16 cellular contexts compared by ENCODE assay signal in the genomic region with DNA sequence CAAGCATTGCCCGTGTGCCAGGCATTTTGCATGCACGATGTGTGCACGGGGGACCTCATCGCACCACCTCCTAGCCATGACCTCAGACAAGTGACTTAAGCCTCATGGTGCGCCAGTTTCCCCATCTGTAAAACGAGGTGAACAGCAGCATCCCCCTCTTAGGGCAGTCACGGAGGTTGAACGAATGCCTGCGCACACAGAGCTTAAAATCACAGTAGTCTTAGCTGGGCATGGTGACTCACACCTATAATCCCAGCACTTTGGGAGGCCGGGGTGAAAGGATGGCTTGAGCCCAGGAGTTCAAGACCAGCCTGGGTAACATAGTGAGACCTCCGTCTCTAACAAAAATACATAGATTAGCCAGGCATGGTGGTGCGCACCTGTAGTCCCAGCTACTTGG. TPM values are rescaled to one million over a fixed set of nuclear protein-coding genes. Genes with fewer than 3 reads are reported as not detected.
A peak's percentile ranks its signal among the peaks of the same experiment; 100 is the strongest.
DNase-seq lines count a peak whose midpoint lies in the region; ATAC-seq, FAIRE-seq and TF ChIP-seq lines count a peak whose summit lies in the region.
"Had no signal": no experiment of that assay in that cellular context is flagged by ENCODE, and none has a peak within 500 bp of the region (broad histone marks: within the 10 kb centered on the region; RNA-seq: fewer than 3 reads in every experiment).

No MANE protein-coding gene starts in this region.

- H3K56ac ChIP-seq in H1 (replicated peaks; ENCODE audit: insufficient read length, low read depth, low read length) = no peak overlapping the region

- no peak overlapping the region for H3K4me3 ChIP-seq in Panc1 (ENCODE audit: low read depth in 2 of 2, low read length in 2 of 2)
- H3K4me3 ChIP-seq in H1 (ENCODE audit: extremely low read depth in 1 of 4, insufficient read depth in 2 of 4, low read depth in 3 of 4, low read length in 4 of 4) = no peak overlapping the region
- H3K4me3 ChIP-seq in osteoblast (ENCODE audit: insufficient read depth, low read length) = no peak overlapping the region
- no peak overlapping the region for H3K4me3 ChIP-seq in tibial artery
- H3K4me3 ChIP-seq: SK-N-MC had no signal

- peak overlapping the region; percentile 14 for H4K91ac ChIP-seq in H1 (replicated peaks; ENCODE audit: insufficient read length, low read length)

- H3K4me1 ChIP-seq in Panc1 (ENCODE audit: control insufficient read depth, insufficient read depth, low read length) (0 out of 2 replicates have a peak, but pooled peaks cover 3% of the 10 kb centered on the region), H1 (replicated peaks in 1 of 4; ENCODE audit: control insufficient read depth in 3 of 4, insufficient read depth in 4 of 4, low read length in 3 of 4) (peaks cover 0 to 8% (median 0%) of the 10 kb centered on the region in 4 experiments; a peak in 4 of 7 replicates), osteoblast (ENCODE audit: insufficient read depth, low read length) (no peaks in the 10 kb centered on the region), tibial artery (peaks cover 0 to 5% (median 2%) of the 10 kb centered on the region in 4 donors)

- no peak overlapping the region for H3K23ac ChIP-seq in H1 (ENCODE audit: insufficient read length)

- H2BK20ac ChIP-seq in H1 (ENCODE audit: low read length) = no peak overlapping the region

- H3K27ac ChIP-seq in Panc1 (ENCODE audit: low read length) (no peak overlapping the region), H1 (ENCODE audit: low read depth, low read length) (no peak overlapping the region), osteoblast (ENCODE audit: low read depth, low read length) (no peak overlapping the region), tibial artery (no peak overlapping the region)
- H3K27ac ChIP-seq: SK-N-MC had no signal

- H3K4me2 ChIP-seq in H1 (ENCODE audit: insufficient read depth in 1 of 2, low read depth in 2 of 2, low read length in 2 of 2) = peak overlapping the region in 1 of 2 experiments; percentile 12; a peak in 1 of 4 replicates
- no peak overlapping the region for H3K4me2 ChIP-seq in osteoblast (ENCODE audit: insufficient read depth, low read length)

- H2AFZ ChIP-seq in H1 (ENCODE audit: low read length) (no peak overlapping the region), osteoblast (ENCODE audit: low read length) (no peak overlapping the region)

- peaks cover 0 to 3% (median 0%) of the 10 kb centered on the region in 3 donors for H3K36me3 Mint-ChIP-seq in immature natural killer cell
- H3K36me3 Mint-ChIP-seq: CD4-positive, CD25-positive, alpha-beta regulatory T cell had no signal

- no peak overlapping the region for H3K18ac ChIP-seq in H1 (ENCODE audit: extremely low read depth, low read length)

- H3K27ac Mint-ChIP-seq in immature natural killer cell = no peak overlapping the region
- H3K27ac Mint-ChIP-seq: CD4-positive, CD25-positive, alpha-beta regulatory T cell had no signal

- peaks cover 0 to 2% (median 2%) of the 10 kb centered on the region in 3 donors for H3K27me3 Mint-ChIP-seq in immature natural killer cell (ENCODE audit: low read depth in 3 of 3)

- no peak overlapping the region for H2AK5ac ChIP-seq in H1 (ENCODE audit: low read depth, low read length)

- H4K5ac ChIP-seq in H1 (ENCODE audit: insufficient read length, low read depth, low read length) = peak overlapping the region; percentile 57

- no TSS peak for BruUV-seq in Panc1 (replicated peaks; lab: Mats Ljungman, UMichigan)

- H4K8ac ChIP-seq in H1 (ENCODE audit: extremely low read depth, insufficient read depth, low read length) = no peak overlapping the region

- no peak overlapping the region for H3K4me3 Mint-ChIP-seq in immature natural killer cell
- H3K4me3 Mint-ChIP-seq: CD4-positive, CD25-positive, alpha-beta regulatory T cell had no signal

- ATAC-seq in Panc1 (peak; percentile 68), HG02571 (IDR thresholded peaks at IDR 0.05; ENCODE audit: unreplicated experiment) (no peak)

- H3K36me3 ChIP-seq in Panc1 (ENCODE audit: control insufficient read depth, insufficient read depth, low read length) = no peaks in the 10 kb centered on the region
- H3K36me3 ChIP-seq in H1 (ENCODE audit: control insufficient read depth in 2 of 4, insufficient read depth in 4 of 4, low read length in 3 of 4) = no peaks in the 10 kb centered on the region
- no peaks in the 10 kb centered on the region for H3K36me3 ChIP-seq in osteoblast (ENCODE audit: insufficient read depth, low read length)
- no peaks in the 10 kb centered on the region for H3K36me3 ChIP-seq in tibial artery

- no peaks in the 10 kb centered on the region for H3K4me1 Mint-ChIP-seq in immature natural killer cell

- in situ Hi-C loops in Panc1 (cut with HindIII; ENCODE audit: low pct_unique_long_range_greater_than_20kb, low sequenced_read_pairs) = no loop called here

- TF ChIP-seq EP300 in H1 (IDR thresholded peaks at IDR 0.05; ENCODE audit: borderline replicate concordance in 1 of 2, low read depth in 2 of 2, low read length in 2 of 2) = no peak

- TF ChIP-seq POLR2A in H1 (IDR thresholded peaks at IDR 0.05; ENCODE audit: control extremely low read depth in 1 of 2, low read depth in 2 of 2, low read length in 2 of 2) = no peak

- H3K9me3 ChIP-seq in Panc1 (ENCODE audit: control insufficient read depth, insufficient read depth, low read depth, low read length) = no peaks in the 10 kb centered on the region
- H3K9me3 ChIP-seq in H1 (ENCODE audit: insufficient read depth in 2 of 2, low read depth in 1 of 2, low read length in 1 of 2) = no peaks in the 10 kb centered on the region
- no peaks in the 10 kb centered on the region for H3K9me3 ChIP-seq in osteoblast (ENCODE audit: low read depth, low read length)
- H3K9me3 ChIP-seq in tibial artery = no peaks in the 10 kb centered on the region

- H4K20me1 ChIP-seq in H1 (replicated peaks in 1 of 2; ENCODE audit: control insufficient read depth in 1 of 2, insufficient read depth in 2 of 2, low read length in 2 of 2) = peaks cover 3 to 10% of the 10 kb centered on the region in 2 experiments
- no peaks in the 10 kb centered on the region for H4K20me1 ChIP-seq in osteoblast (ENCODE audit: insufficient read depth, low read length)

- peak; percentile 77 for FAIRE-seq in HTR-8/SVneo (lab: Jason Lieb, UNC)
- FAIRE-seq in H1 (lab: Jason Lieb, UNC) = no peak
- FAIRE-seq: GM12892 had no signal

- H3K79me2 ChIP-seq in H1 (ENCODE audit: control insufficient read depth in 1 of 2, insufficient read depth in 2 of 2, low read length in 2 of 2) (no peaks in the 10 kb centered on the region; a peak in 1 of 4 replicates), osteoblast (ENCODE audit: insufficient read depth, low read length) (no peaks in the 10 kb centered on the region)

- CTCF ChIA-PET in Panc1 (lab: Charles Lee) (interaction anchor here (0.7 kb wide), 1 partner anchor 77 kb away, joined by 3 read pairs; no protein-coding TSS in a partner anchor), H1 (lab: Charles Lee; ENCODE audit: partially characterized antibody) (interaction anchor here (0.7 to 4.4 kb wide), 10 partner anchors 10 to 352 kb away, joined by 3 to 25 read pairs (median 4); no protein-coding TSS in a partner anchor)

- H2BK120ac ChIP-seq in H1 (replicated peaks; ENCODE audit: low read depth, low read length) = no peak overlapping the region

- H2BK15ac ChIP-seq in H1 (ENCODE audit: low read length) = no peak overlapping the region

- DNase-seq in HTR-8/SVneo (ENCODE audit: insufficient read length, low spot score) (no peak), Panc1 (ENCODE audit: low read depth, low spot score) (no peak), H1 (ENCODE audit: low read depth in 1 of 2, low spot score in 2 of 2) (no peak), osteoblast (ENCODE audit: insufficient read length, low spot score, missing footprints) (peak; percentile 68), NCI-H1105 (lab: John Stamatoyannopoulos, UW) (no peak), tibial artery (no peak), immature natural killer cell (no peak)
- DNase-seq: AML-193; Calu3; CD4-positive, CD25-positive, alpha-beta regulatory T cell; GDM1; KG1 had no signal

- H2BK12ac ChIP-seq in H1 (ENCODE audit: low read depth, low read length) = no peak overlapping the region

- TF ChIP-seq CTCF in Panc1 (IDR thresholded peaks at IDR 0.05) = no peak
- TF ChIP-seq CTCF in H1 (IDR thresholded peaks at IDR 0.05; ENCODE audit: control extremely low read depth in 1 of 3, insufficient read depth in 1 of 3, low read depth in 1 of 3, low read length in 3 of 3) = no peak
- TF ChIP-seq CTCF in osteoblast (IDR thresholded peaks at IDR 0.05; ENCODE audit: extremely low read depth, low read depth, low read length) = no peak
- TF ChIP-seq CTCF in tibial artery (IDR thresholded peaks at IDR 0.05) = no peak

- H2BK5ac ChIP-seq in H1 (ENCODE audit: low read depth, low read length) = no peak overlapping the region

- 89% methylated on average over 12 of the region's 12 CpGs; no CpG with 5 or more reads in 1 of the 2 experiments for WGBS in H1 (ENCODE audit: extremely low coverage in 1 of 2, insufficient coverage in 1 of 2, insufficient read length in 1 of 2, insufficient replicate concordance in 2 of 2, low coverage in 1 of 2, low lambda C conversion rate in 2 of 2, missing lambda C conversion rate in 1 of 2), 2 experiments

- peak overlapping the region in 2 of 4 experiments; percentile 11 to 44; a peak in 2 of 7 replicates for H3K9ac ChIP-seq in H1 (replicated peaks in 1 of 4; ENCODE audit: extremely low read depth in 1 of 4, low read depth in 3 of 4, low read length in 3 of 4)

- no peaks in the 10 kb centered on the region for H3K23me2 ChIP-seq in H1 (ENCODE audit: low read depth, low read length)

- POLR2A ChIA-PET in Panc1 (lab: Charles Lee) = no interaction called here
- POLR2A ChIA-PET in H1 (lab: Charles Lee; ENCODE audit: partially characterized antibody) = interaction anchor here (0.6 to 2.2 kb wide), 6 partner anchors 9 to 26 kb away, joined by 3 to 12 read pairs (median 6); no protein-coding TSS in a partner anchor

- H3K14ac ChIP-seq in H1 (ENCODE audit: insufficient read length) = no peak overlapping the region

- H3K9me3 Mint-ChIP-seq in immature natural killer cell = peaks cover 0 to 1% (median 0%) of the 10 kb centered on the region in 6 donors

- no peak for TF ChIP-seq RAD21 in H1 (IDR thresholded peaks at IDR 0.05 in 1 of 2, conservative IDR thresholded peaks at IDR 0.05 in 1 of 2; ENCODE audit: low read depth in 2 of 2, low read length in 2 of 2)

- H3K4ac ChIP-seq in H1 (replicated peaks; ENCODE audit: insufficient read length, low read depth, low read length) = no peak overlapping the region

- intact Hi-C loops in Panc1 (cut with micrococcal nuclease; ENCODE audit: unreplicated experiment) = no loop called here
- intact Hi-C loops in tibial artery (cut with DNase I; ENCODE audit: low total_unique reads) = no loop called here

- H3K79me1 ChIP-seq in H1 (ENCODE audit: low read depth, low read length) = peaks cover 4% of the 10 kb centered on the region

- H3K27me3 ChIP-seq in Panc1 (ENCODE audit: control insufficient read depth, insufficient read depth, low read length) (no peaks in the 10 kb centered on the region), H1 (replicated peaks in 1 of 4; ENCODE audit: control insufficient read depth in 3 of 4, extremely low read depth in 1 of 4, insufficient read depth in 3 of 4, low read length in 3 of 4) (no peaks in the 10 kb centered on the region), osteoblast (ENCODE audit: insufficient read depth, low read length) (no peaks in the 10 kb centered on the region), tibial artery (no peaks in the 10 kb centered on the region)

RNA-seq across cellular contexts. Expression of gene PIN1, which starts 48.6 kb away (rescaled TPM):
- total RNA-seq in Panc1 (2021; ENCODE audit: unreplicated experiment) (102 TPM), osteoblast (53.9 and 62.6 TPM in 2 replicates)
- polyA plus RNA-seq in Panc1 (2012; ENCODE audit: insufficient read length) = 114 TPM
- total RNA-seq in H1 (2021; fragmentation: NEBNext Ultra II Directional; extraction: Animal tissue kit (Norgen Biotek cat#: 25700)) = 78.3 and 88.0 TPM in 2 replicates
- polyA plus RNA-seq in H1 (2011; rRNA removed) (90.8 and 124 TPM in 2 replicates), immature natural killer cell (100 to 1,000 TPM; 143 to 227 (median 183) TPM)
- 145 TPM for polyA plus RNA-seq in H1 (2011; cell fraction: cytosol; rRNA removed)
- polyA plus RNA-seq in H1 (2011; cell fraction: nucleus; rRNA removed) = 106 TPM
- polyA plus RNA-seq in H1 (2012, experiment 1 of 2) = 53.3 to 94.4 TPM (median 91.8 TPM) in 4 replicates
- polyA plus RNA-seq in H1 (2012, experiment 2 of 2) = 98.1 TPM
- 64.9 TPM for polyA plus RNA-seq in H1 (2013, experiment 1 of 2)
- 61.6 TPM for polyA plus RNA-seq in H1 (2013, experiment 2 of 2)
- polyA minus RNA-seq in H1 (2011; rRNA and poly(A)+ RNA removed) = 16.1 and 18.6 TPM in 2 replicates
- 40.0 TPM for polyA minus RNA-seq in H1 (2011; cell fraction: cytosol; rRNA and poly(A)+ RNA removed)
- polyA minus RNA-seq in H1 (2011; cell fraction: nucleus; rRNA and poly(A)+ RNA removed) = 29.8 TPM

RNA-seq across cellular contexts. Expression of gene OLFM2, which starts 52.6 kb away (rescaled TPM):
- 9.7 TPM for total RNA-seq in Panc1 (2021; ENCODE audit: unreplicated experiment)
- polyA plus RNA-seq in Panc1 (2012; ENCODE audit: insufficient read length) = 11.9 TPM
- 68.2 and 72.0 TPM in 2 replicates for total RNA-seq in H1 (2021; fragmentation: NEBNext Ultra II Directional; extraction: Animal tissue kit (Norgen Biotek cat#: 25700))
- 151 and 238 TPM in 2 replicates for polyA plus RNA-seq in H1 (2011; rRNA removed)
- 133 TPM for polyA plus RNA-seq in H1 (2011; cell fraction: cytosol; rRNA removed)
- polyA plus RNA-seq in H1 (2011; cell fraction: nucleus; rRNA removed) = 130 TPM
- 45.7 to 81.7 TPM (median 69.5 TPM) in 4 replicates for polyA plus RNA-seq in H1 (2012, experiment 1 of 2)
- polyA plus RNA-seq in H1 (2012, experiment 2 of 2) = 69.6 TPM
- polyA plus RNA-seq in H1 (2013, experiment 1 of 2) = 86.9 TPM
- 91.1 TPM for polyA plus RNA-seq in H1 (2013, experiment 2 of 2)
- 61.1 and 62.1 TPM in 2 replicates for polyA minus RNA-seq in H1 (2011; rRNA and poly(A)+ RNA removed)
- 74.7 TPM for polyA minus RNA-seq in H1 (2011; cell fraction: cytosol; rRNA and poly(A)+ RNA removed)
- 48.8 TPM for polyA minus RNA-seq in H1 (2011; cell fraction: nucleus; rRNA and poly(A)+ RNA removed)
- total RNA-seq in osteoblast = 0.29 and 0.72 TPM in 2 replicates
- polyA plus RNA-seq in immature natural killer cell = 1 to 10 TPM; 1.9 to 3.7 (median 3.7) TPM
- total RNA-seq: MCF 10A had no signal

RNA-seq across cellular contexts. Expression of gene UBL5, which starts 56.0 kb away (rescaled TPM):
- total RNA-seq in Panc1 (2021; ENCODE audit: unreplicated experiment) (379 TPM), osteoblast (82.5 and 111 TPM in 2 replicates)
- polyA plus RNA-seq in Panc1 (2012; ENCODE audit: insufficient read length) = 631 TPM
- 384 and 416 TPM in 2 replicates for total RNA-seq in H1 (2021; fragmentation: NEBNext Ultra II Directional; extraction: Animal tissue kit (Norgen Biotek cat#: 25700))
- polyA plus RNA-seq in H1 (2011; rRNA removed) (1,137 and 1,209 TPM in 2 replicates), immature natural killer cell (1,000 to 10,000 TPM in 1 of 3 donors, 100 to 1,000 TPM in 2; 610 to 1,222 (median 775) TPM)
- polyA plus RNA-seq in H1 (2011; cell fraction: cytosol; rRNA removed) = 1,381 TPM
- polyA plus RNA-seq in H1 (2011; cell fraction: nucleus; rRNA removed) = 379 TPM
- polyA plus RNA-seq in H1 (2012, experiment 1 of 2) = 570 to 950 TPM (median 731 TPM) in 4 replicates
- polyA plus RNA-seq in H1 (2012, experiment 2 of 2) = 3,120 TPM
- polyA plus RNA-seq in H1 (2013, experiment 1 of 2) = 427 TPM
- polyA plus RNA-seq in H1 (2013, experiment 2 of 2) = 439 TPM
- polyA minus RNA-seq in H1 (2011; rRNA and poly(A)+ RNA removed) = 103 and 118 TPM in 2 replicates
- polyA minus RNA-seq in H1 (2011; cell fraction: cytosol; rRNA and poly(A)+ RNA removed) = 80.6 TPM
- polyA minus RNA-seq in H1 (2011; cell fraction: nucleus; rRNA and poly(A)+ RNA removed) = 77.9 TPM
